ENCODE assay signal across 10 cellular contexts in the genomic region with DNA sequence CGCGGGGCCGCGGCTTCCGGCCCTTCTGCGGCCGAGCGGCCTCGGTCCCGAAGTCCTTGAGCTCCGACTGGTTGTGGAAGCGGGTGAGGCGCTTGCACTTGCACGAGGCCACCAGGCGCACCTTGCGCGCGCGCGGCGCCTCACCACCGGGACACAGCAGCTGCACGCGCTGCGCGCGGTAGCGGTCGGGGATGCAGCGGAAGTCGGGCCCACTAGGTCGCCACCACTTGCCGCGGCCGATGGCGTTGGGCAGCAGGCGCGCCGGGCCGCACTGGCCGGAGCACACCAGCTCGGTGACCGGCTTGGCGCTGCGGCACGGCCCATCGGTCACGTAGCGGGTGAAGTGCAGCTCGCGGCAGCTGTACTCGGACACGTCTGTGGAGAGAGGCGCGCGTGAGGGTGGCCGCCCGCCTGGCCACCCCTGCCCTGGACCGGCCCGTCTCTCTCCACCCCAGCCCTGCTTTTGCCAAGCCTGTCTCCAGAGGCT. TPM values are rescaled to one million over a fixed set of nuclear protein-coding genes. Genes with fewer than 3 reads are reported as not detected.
DNase-seq lines count a peak whose midpoint lies in the region; ATAC-seq, FAIRE-seq and TF ChIP-seq lines count a peak whose summit lies in the region.
"Had no signal": no experiment of that assay in that cellular context is flagged by ENCODE, and none has a peak within 500 bp of the region (broad histone marks: within the 10 kb centered on the region; RNA-seq: fewer than 3 reads in every experiment).

No MANE protein-coding gene starts in this region.

- no peaks in the 10 kb centered on the region for H3F3A ChIP-seq in PC-3 (ENCODE audit: low read length, unreplicated experiment)

- no CpG with 5 or more reads among the region's 60 CpGs for WGBS in trophoblast cell (ENCODE audit: extremely low coverage, insufficient coverage, insufficient read length)

- H3K79me2 ChIP-seq in PC-3 (ENCODE audit: low read length) (no peaks in the 10 kb centered on the region), trophoblast cell (ENCODE audit: control insufficient read depth, insufficient read depth, low read length, poor library complexity) (no peaks in the 10 kb centered on the region)

- H3K14ac ChIP-seq in trophoblast cell (ENCODE audit: low read length): no peak overlapping the region

- H2AFZ ChIP-seq in PC-3 (ENCODE audit: low read length) (peak overlapping the region; percentile 54), trophoblast cell (ENCODE audit: insufficient read depth, low read length, poor library complexity) (peak overlapping the region; percentile 60)

- no peak overlapping the region for H2BK12ac ChIP-seq in trophoblast cell (ENCODE audit: low read length)

- CTCF ChIA-PET in PC-3 (lab: Charles Lee): interaction anchor here (1.0 kb wide), 1 partner anchor 61 kb away, joined by 5 read pairs; no protein-coding TSS in a partner anchor

- no peaks in the 10 kb centered on the region for H3K79me1 ChIP-seq in trophoblast cell (ENCODE audit: low read length)

- H3K4me3 ChIP-seq in PC-3 (ENCODE audit: low read length): peak overlapping the region; percentile 19; the same call in 1 of the 2 replicates
- no peak overlapping the region for H3K4me3 ChIP-seq in cardiac muscle cell
- H3K4me3 ChIP-seq in trophoblast cell (ENCODE audit: low read depth, low read length): peak overlapping the region; percentile 16

- no TSS peak for BruUV-seq in PC-3 (replicated peaks; lab: Mats Ljungman, UMichigan)

- H3K9ac ChIP-seq in PC-3 (ENCODE audit: low read length): no peak overlapping the region
- H3K9ac ChIP-seq in trophoblast cell (ENCODE audit: low read length): no peak overlapping the region

- H3K18ac ChIP-seq in trophoblast cell (ENCODE audit: low read length): no peak overlapping the region

- TF ChIP-seq CTCF in PC-3 (conservative IDR thresholded peaks at IDR 0.05; ENCODE audit: low read depth, low read length) (no peak), cardiac muscle cell (IDR thresholded peaks at IDR 0.05; ENCODE audit: low read depth, low read length) (peak; percentile 2)

- peak; percentile 16; the same call in 1 of the 2 replicates for ATAC-seq in PC-3
- no peak for ATAC-seq in HG02763 (IDR thresholded peaks at IDR 0.05; ENCODE audit: unreplicated experiment)

- H3K27ac ChIP-seq in PC-3 (ENCODE audit: low read length) (no peak overlapping the region), cardiac muscle cell (no peak overlapping the region), trophoblast cell (ENCODE audit: low read depth, low read length) (no peak overlapping the region)
- H3K27ac ChIP-seq: 22Rv1 had no signal

- H3K4ac ChIP-seq in trophoblast cell (ENCODE audit: low read depth, low read length): no peak overlapping the region

- H2BK120ac ChIP-seq in trophoblast cell (ENCODE audit: insufficient read depth, low read length, poor library complexity): no peak overlapping the region

- intact Hi-C loops in PC-3 (cut with micrococcal nuclease): no loop called here

- peaks cover 39% of the 10 kb centered on the region for H3K4me1 ChIP-seq in PC-3 (ENCODE audit: insufficient read depth, low read length)
- no peaks in the 10 kb centered on the region for H3K4me1 ChIP-seq in cardiac muscle cell (ENCODE audit: low read depth)
- peaks cover 6 to 8% of the 10 kb centered on the region in 2 experiments for H3K4me1 ChIP-seq in trophoblast cell (ENCODE audit: control insufficient read depth in 1 of 2, insufficient read depth in 2 of 2, low read length in 2 of 2)

- FAIRE-seq in GM19239 (lab: Jason Lieb, UNC): no peak

- H3K36me3 ChIP-seq in PC-3 (ENCODE audit: low read depth, low read length) (no peaks in the 10 kb centered on the region), cardiac muscle cell (no peaks in the 10 kb centered on the region), trophoblast cell (ENCODE audit: control insufficient read depth in 1 of 2, insufficient read depth in 2 of 2, low read length in 2 of 2) (no peaks in the 10 kb centered on the region)

- no peak overlapping the region for H2BK5ac ChIP-seq in trophoblast cell (ENCODE audit: low read depth, low read length, poor library complexity)

- H3K9me2 ChIP-seq in PC-3 (replicated peaks; ENCODE audit: low read length): no peaks in the 10 kb centered on the region

- H3K27me3 ChIP-seq in PC-3 (ENCODE audit: low read length) (no peaks in the 10 kb centered on the region), cardiac muscle cell (peaks cover 39% of the 10 kb centered on the region), trophoblast cell (ENCODE audit: insufficient read depth, low read length) (peaks cover 21% of the 10 kb centered on the region)

- no peak overlapping the region for H3K23ac ChIP-seq in trophoblast cell (ENCODE audit: low read length)

- H4K8ac ChIP-seq in trophoblast cell (ENCODE audit: low read depth, low read length): no peak overlapping the region

- H4K12ac ChIP-seq in trophoblast cell (ENCODE audit: low read depth, low read length): no peak overlapping the region

- H4K91ac ChIP-seq in trophoblast cell (ENCODE audit: low read depth, low read length): no peak overlapping the region

- DNase-seq in DMS 273 (lab: John Stamatoyannopoulos, UW; ENCODE audit: unreplicated experiment) (peak; percentile 79), DMS 273 treated with DMSO at 0.1 percent for 48 hours (lab: John Stamatoyannopoulos, UW) (no peak), PC-3 (peak; percentile 29), cardiac muscle cell (ENCODE audit: low read depth in 1 of 2, low spot score in 1 of 2) (peak; percentile 41 to 43), trophoblast cell (peak in 1 of 2 donors; percentile 26), GM19239 (ENCODE audit: insufficient read length, low spot score) (no peak)
- no peak for DNase-seq in stimulated activated naive CD4-positive, alpha-beta T cell (lab: John Stamatoyannopoulos, UW)
- DNase-seq: activated naive CD4-positive, alpha-beta T cell had no signal

- H3K9me3 ChIP-seq in PC-3 (ENCODE audit: low read length) (no peaks in the 10 kb centered on the region), cardiac muscle cell (ENCODE audit: low read depth) (no peaks in the 10 kb centered on the region), trophoblast cell (ENCODE audit: insufficient read depth, low read depth, low read length) (no peaks in the 10 kb centered on the region)

- POLR2A ChIA-PET in PC-3 (lab: Charles Lee; ENCODE audit: unreplicated experiment): no interaction called here

- peak overlapping the region; percentile 54 for H3K4me2 ChIP-seq in PC-3 (ENCODE audit: low read length)
- H3K4me2 ChIP-seq in trophoblast cell (ENCODE audit: low read length): peak overlapping the region; percentile 64

- H4K20me1 ChIP-seq in PC-3 (ENCODE audit: low read length): no peaks in the 10 kb centered on the region

- H2AK5ac ChIP-seq in trophoblast cell (ENCODE audit: low read length): no peak overlapping the region

RNA-seq across cellular contexts. Expression of gene SOST, which starts 3.2 kb away (rescaled TPM):
- total RNA-seq in PC-3 (2014; rRNA removed): not detected in 2 replicates
- total RNA-seq in cardiac muscle cell: 0.85 and 3.2 TPM in 2 replicates
- 0.10 and 4.1 TPM in 2 replicates for polyA plus RNA-seq in cardiac muscle cell
- 0.07 TPM in 2 replicates for polyA plus RNA-seq in trophoblast cell (2013)

RNA-seq across cellular contexts. Expression of gene DUSP3, which starts 23.3 kb away (rescaled TPM):
- total RNA-seq in PC-3 (2014; rRNA removed) (48.6 and 50.7 TPM in 2 replicates), cardiac muscle cell (66.2 and 71.4 TPM in 2 replicates)
- 58.7 and 82.4 TPM in 2 replicates for polyA plus RNA-seq in cardiac muscle cell
- 62.1 and 62.7 TPM in 2 replicates for polyA plus RNA-seq in trophoblast cell (2013)

RNA-seq across cellular contexts. Expression of gene CFAP97D1, which starts 24.8 kb away (rescaled TPM):
- total RNA-seq in PC-3 (2014; rRNA removed) (0.12 and 0.29 TPM in 2 replicates), cardiac muscle cell (0.04 TPM in 1 of 2 replicates, not detected in the other)
- not detected in 2 replicates for polyA plus RNA-seq in cardiac muscle cell
- 0.03 and 0.05 TPM in 2 replicates for polyA plus RNA-seq in trophoblast cell (2013)

Comparison
In these comparisons a context has a peak if more than half of its experiments do, and no peak if none do; other contexts are left out.
1. DNase-seq: peak in DMS 273 (single experiment), PC-3 (single experiment) and cardiac muscle cell (2 of 2); none in DMS 273 treated with DMSO at 0.1 percent for 48 hours (single experiment), stimulated activated naive CD4-positive, alpha-beta T cell (0 of 6) and GM19239 (single experiment).